ENCODE assay signal across 8 cellular contexts in the genomic region with DNA sequence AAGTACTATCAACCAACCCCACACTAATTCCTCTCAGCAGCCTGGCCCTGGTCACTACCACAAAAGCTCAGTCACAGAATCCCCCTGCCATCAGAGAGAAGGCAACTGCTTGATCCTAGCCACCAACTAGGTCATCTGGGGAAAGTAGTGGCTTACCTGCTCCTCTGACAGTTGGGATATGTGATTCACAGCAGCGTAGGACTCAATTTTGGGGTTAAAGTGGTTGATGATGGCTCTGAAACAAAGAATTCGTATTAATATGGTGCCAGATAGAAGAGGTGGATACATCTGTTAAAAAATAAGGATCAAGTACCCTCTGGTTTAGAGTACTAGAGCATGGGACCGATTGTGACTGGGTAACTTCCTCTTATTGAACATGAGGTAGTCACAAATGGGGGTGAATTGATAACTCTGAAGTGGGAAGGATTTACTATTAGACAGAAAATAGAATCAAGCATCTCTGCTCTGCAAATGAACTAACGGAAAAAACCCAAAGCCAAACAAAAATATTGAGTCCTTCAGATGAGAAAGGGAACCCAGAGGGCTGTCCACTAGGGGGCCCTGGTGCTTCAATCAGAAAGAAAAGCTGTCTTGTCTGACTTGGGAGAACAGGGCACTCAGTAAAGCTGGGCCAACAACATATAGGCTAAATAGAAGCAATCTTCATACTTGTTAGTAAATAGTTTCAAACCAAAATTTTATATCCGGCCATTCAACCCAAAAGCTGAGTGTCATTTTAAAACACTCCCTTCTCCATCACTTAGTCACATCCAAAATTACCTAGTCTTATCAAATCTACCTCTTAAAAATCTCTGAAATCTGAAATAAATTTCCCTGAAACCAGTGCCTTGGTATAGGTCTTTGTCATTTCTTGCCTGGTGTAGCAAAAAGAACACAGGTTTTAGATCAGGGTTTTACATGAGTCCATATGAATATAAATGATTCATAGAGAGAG.
DNase-seq lines count a peak whose midpoint lies in the region; ATAC-seq and TF ChIP-seq lines count a peak whose summit lies in the region.

No MANE protein-coding gene starts in this region.

- peaks cover 8% of the 10 kb centered on the region for H3K36me3 Mint-ChIP-seq in memory B cell

- TF ChIP-seq CTCF in HEK293 (tag by site-specific recombination; IDR thresholded peaks at IDR 0.05) = peak; percentile 56; the same call in 1 of the 2 replicates

- POLR2A ChIA-PET in HEK293 (lab: Yijun Ruan, JAX) = no interaction called here

- no peaks in the 10 kb centered on the region for H3K9me3 ChIP-seq in HEK293 (ENCODE audit: control insufficient read depth, insufficient read depth, low read depth, low read length)

- peak; percentile 94 for ATAC-seq in memory B cell (ENCODE audit: low read depth)
- no peak for ATAC-seq in GM19452 (IDR thresholded peaks at IDR 0.05; ENCODE audit: unreplicated experiment)

- CTCF ChIA-PET in HEK293 (lab: Yijun Ruan, JAX) = interaction anchor here (0.6 to 7.2 kb wide), 40 partner anchors 7 to 846 kb away, joined by 3 to 167 read pairs (median 4); a partner anchor contains a TSS

- peaks cover 0 to 7% of the 10 kb centered on the region in 2 experiments; a peak in 2 of 3 replicates for H3K36me3 ChIP-seq in HEK293 (ENCODE audit: control insufficient read depth in 2 of 2, insufficient read depth in 1 of 2, low read length in 2 of 2)

- no peak overlapping the region for H3K27ac ChIP-seq in HEK293 (ENCODE audit: extremely low read depth, low read depth, low read length)

- H3K4me1 Mint-ChIP-seq in memory B cell = peaks cover 33% of the 10 kb centered on the region

- no peak overlapping the region for H3K4me3 ChIP-seq in HEK293 (ENCODE audit: low read depth, low read length)

- peaks cover 9% of the 10 kb centered on the region; the same call in 1 of the 2 replicates for H3K4me1 ChIP-seq in HEK293 (ENCODE audit: control insufficient read depth, insufficient read depth, low read length)

- no peaks in the 10 kb centered on the region for H3K27me3 Mint-ChIP-seq in memory B cell

- peak overlapping the region; percentile 74 for H3K4me3 Mint-ChIP-seq in memory B cell

- peak; percentile 58 for DNase-seq in DMS153 treated with DMSO at 0.1 percent for 48 hours (lab: John Stamatoyannopoulos, UW; ENCODE audit: unreplicated experiment)
- peak; percentile 50 for DNase-seq in NCI-H510A (lab: John Stamatoyannopoulos, UW)
- peak; percentile 69 to 76 for DNase-seq in activated CD4-positive, alpha-beta T cell treated with anti-CD3 and anti-CD28 coated beads, Interleukin-2, amount 50 U/mL, for 4 hours
- peak; percentile 74 for DNase-seq in ecto neural progenitor cell (ENCODE audit: low spot score)
- peak; percentile 70 to 76 for DNase-seq in memory B cell (ENCODE audit: low spot score in 2 of 2)
- peak; percentile 10 to 39 for DNase-seq in stimulated activated CD8-positive, alpha-beta memory T cell treated with anti-CD3 and anti-CD28 coated beads, Interleukin-15, amount 100 ng/mL, for 4 hours (ENCODE audit: low read depth in 2 of 2)

- no peaks in the 10 kb centered on the region for H3K9me3 Mint-ChIP-seq in memory B cell

- H3K27ac Mint-ChIP-seq in memory B cell = peak overlapping the region; percentile 75

TF ChIP-seq in HEK293, 187 proteins besides CTCF, POLR2A, EP300 and RAD21:
- peak; percentile 74 for TF ChIP-seq ZNF654 (tag by site-specific recombination; IDR thresholded peaks at IDR 0.05; ENCODE audit: low read depth)
- TF ChIP-seq ZNF660 (tag by site-specific recombination; IDR thresholded peaks at IDR 0.05) = peak; percentile 81
- TF ChIP-seq ZNF548 (tag by site-specific recombination; IDR thresholded peaks at IDR 0.05) = no peak
TF ChIP-seq in HEK293: peak in this region for 2.
